Comparison of ENCODE assay signal across 13 cellular contexts in the genomic region with DNA sequence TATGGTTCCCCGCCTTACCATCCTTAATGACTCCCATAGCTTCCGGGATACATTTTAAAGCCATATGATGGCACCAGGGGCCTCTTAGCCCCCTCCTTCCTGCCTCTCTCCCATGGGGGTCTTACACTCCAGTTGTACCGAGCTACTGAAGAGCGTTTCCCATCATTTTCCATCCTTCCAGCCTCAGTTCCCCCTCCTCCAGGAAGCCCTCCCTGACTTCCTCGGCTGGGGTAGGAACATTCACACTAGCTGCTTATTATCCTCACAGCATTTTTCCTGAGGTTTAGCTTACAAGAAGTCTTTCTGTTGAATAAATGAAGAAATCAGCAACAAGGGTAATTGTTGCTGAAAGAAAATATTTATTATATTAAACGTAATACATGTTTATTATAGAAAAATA.
"Had no signal": no experiment of that assay in that cellular context is flagged by ENCODE, and none has a peak within 500 bp of the region (broad histone marks: within the 10 kb centered on the region; RNA-seq: fewer than 3 reads in every experiment).

No MANE protein-coding gene starts in this region.

- H3K9me3 ChIP-seq: heart left ventricle had no signal

- H3K9me3 Mint-ChIP-seq: activated naive CD8-positive, alpha-beta T cell treated with anti-CD3 and anti-CD28 coated beads, Interleukin-2, amount 10 ng/mL, durations not matched to agents 7 days and 5 days; activated T-cell treated with anti-CD3 and anti-CD28 coated beads, Interleukin-2, amount 50 U/mL, for 4 hours; natural killer cell treated with Interleukin-12 subunit alpha and Interleukin-12 subunit beta and Interleukin-15 and Interleukin-18, amount 100 ng/mL, for 72 hours had no signal

- H3K27ac Mint-ChIP-seq: activated naive CD8-positive, alpha-beta T cell treated with anti-CD3 and anti-CD28 coated beads, Interleukin-2, amount 10 ng/mL, durations not matched to agents 7 days and 5 days had no signal

- H3K36me3 ChIP-seq: heart left ventricle had no signal

- H3K36me3 Mint-ChIP-seq: activated naive CD8-positive, alpha-beta T cell treated with anti-CD3 and anti-CD28 coated beads, Interleukin-2, amount 10 ng/mL, durations not matched to agents 7 days and 5 days; natural killer cell treated with Interleukin-12 subunit alpha and Interleukin-12 subunit beta and Interleukin-15 and Interleukin-18, amount 100 ng/mL, for 72 hours had no signal

- H3K4me3 Mint-ChIP-seq: activated naive CD8-positive, alpha-beta T cell treated with anti-CD3 and anti-CD28 coated beads, Interleukin-2, amount 10 ng/mL, durations not matched to agents 7 days and 5 days; activated T-cell treated with anti-CD3 and anti-CD28 coated beads, Interleukin-2, amount 50 U/mL, for 4 hours; natural killer cell treated with Interleukin-12 subunit alpha and Interleukin-12 subunit beta and Interleukin-15 and Interleukin-18, amount 100 ng/mL, for 72 hours had no signal

- H3K27me3 ChIP-seq: heart left ventricle had no signal

- DNase-seq: activated CD4-positive, alpha-beta T cell treated with anti-CD3 and anti-CD28 coated beads for 1 hour; activated CD4-positive, alpha-beta T cell treated with anti-CD3 and anti-CD28 coated beads, Interleukin-2, amount 50 U/mL, for 48 hours; activated effector memory CD4-positive, alpha-beta T cell treated with anti-CD3 and anti-CD28 coated beads, Interleukin-2, amount 50 U/mL, for 16 hours; activated naive CD8-positive, alpha-beta T cell treated with anti-CD3 and anti-CD28 coated beads, Interleukin-2, amount 10 ng/mL, durations not matched to agents 7 days and 5 days; activated T-cell treated with anti-CD3 and anti-CD28 coated beads, Interleukin-2, amount 50 U/mL, for 4 hours; anterior cingulate cortex; foreskin melanocyte; heart left ventricle; small intestine; stimulated activated naive CD4-positive, alpha-beta T cell; substantia nigra; trophoblast cell had no signal

- H3K4me3 ChIP-seq: heart left ventricle had no signal

- ATAC-seq: activated T-cell treated with anti-CD3 and anti-CD28 coated beads, Interleukin-2, amount 50 U/mL, for 4 hours; heart left ventricle; natural killer cell treated with Interleukin-12 subunit alpha and Interleukin-12 subunit beta and Interleukin-15 and Interleukin-18, amount 100 ng/mL, for 72 hours had no signal
